In the genomic region with DNA sequence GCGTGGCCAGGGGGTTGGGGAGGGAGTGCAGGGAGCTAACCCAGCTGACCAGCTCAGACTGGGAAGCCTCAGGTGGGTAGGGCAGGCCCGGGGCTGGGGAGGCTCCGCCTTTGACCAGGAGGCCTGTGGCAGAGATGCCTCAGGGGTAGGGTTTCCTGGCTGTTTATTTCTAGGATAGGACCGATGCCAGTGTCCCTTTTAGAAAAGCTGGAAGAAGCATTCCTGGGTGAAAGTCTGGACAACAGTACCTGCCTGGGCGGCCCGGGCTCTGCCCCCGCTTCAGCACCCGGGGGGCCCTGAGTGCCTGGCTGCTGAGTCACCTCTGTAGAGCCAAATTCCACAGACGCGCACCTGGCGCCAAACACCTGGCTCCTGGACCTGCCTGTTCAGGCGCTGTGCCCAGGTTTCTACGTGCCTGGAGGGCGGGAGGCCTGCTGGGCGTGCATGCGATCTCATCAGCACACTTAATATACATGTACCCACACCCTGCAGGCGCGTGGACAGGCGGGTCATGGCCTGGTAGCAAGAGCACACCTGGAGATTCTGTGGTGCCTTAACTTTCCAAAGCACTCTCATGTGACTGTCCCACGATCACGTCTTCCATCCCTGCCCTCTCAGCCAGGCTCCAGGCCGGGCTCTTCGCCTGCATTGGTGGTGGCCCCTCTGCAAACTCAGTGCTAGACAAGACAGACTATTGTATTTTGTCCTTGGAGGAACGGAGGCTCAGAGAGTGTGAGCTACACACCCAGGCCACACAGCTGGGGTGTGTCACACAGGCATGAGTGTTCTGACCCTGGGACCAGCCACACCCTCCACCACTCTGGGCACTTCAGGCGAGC, we compare ENCODE assay signal across 12 cellular contexts.
DNase-seq lines count a peak whose midpoint lies in the region; ATAC-seq, FAIRE-seq and TF ChIP-seq lines count a peak whose summit lies in the region.
"Had no signal": no experiment of that assay in that cellular context is flagged by ENCODE, and none has a peak within 500 bp of the region (broad histone marks: within the 10 kb centered on the region; RNA-seq: fewer than 3 reads in every experiment).

No MANE protein-coding gene starts in this region.

- no peaks in the 10 kb centered on the region for H4K20me1 ChIP-seq in mammary epithelial cell (ENCODE audit: insufficient read depth, low read length)

- in situ Hi-C loops in mammary epithelial cell (cut with MboI; ENCODE audit: low sequenced_read_pairs in 2 of 2): no loop called here

- no peaks in the 10 kb centered on the region for H3K79me2 ChIP-seq in mammary epithelial cell (ENCODE audit: insufficient read depth, low read length)

- H3K4me3 ChIP-seq in mammary epithelial cell (replicated peaks in 1 of 3; ENCODE audit: insufficient read depth in 1 of 3, low read depth in 2 of 3, low read length in 3 of 3): no peak overlapping the region

- dilution Hi-C loops in mammary epithelial cell (cut with HindIII; ENCODE audit: low sequenced_read_pairs): no loop called here

- no TSS peak for BruUV-seq in mammary epithelial cell (replicated peaks; lab: Mats Ljungman, UMichigan)

- WGBS in mammary epithelial cell (ENCODE audit: low coverage, missing lambda C conversion rate): 6% methylated on average over 20 of the region's 25 CpGs

- no peak for TF ChIP-seq CTCF in mammary epithelial cell (conservative IDR thresholded peaks at IDR 0.05 in 1 of 2, IDR thresholded peaks at IDR 0.05 in 1 of 2; ENCODE audit: extremely low read depth in 1 of 2, insufficient read depth in 1 of 2, low read depth in 1 of 2, low read length in 2 of 2)

- no peaks in the 10 kb centered on the region for H3K27me3 ChIP-seq in mammary epithelial cell (ENCODE audit: insufficient read depth, low read length)

- peak overlapping the region; percentile 74 for H3K27ac ChIP-seq in mammary epithelial cell (ENCODE audit: insufficient read depth, low read depth, low read length)

- CTCF ChIA-PET in mammary epithelial cell (lab: Charles Lee; ENCODE audit: low non-redundant PET): interaction anchor here (0.7 kb wide), 1 partner anchor 195 kb away, joined by 5 read pairs; no protein-coding TSS in a partner anchor

- H3K4me1 ChIP-seq in mammary epithelial cell (ENCODE audit: insufficient read depth, low read length): peaks cover 25% of the 10 kb centered on the region

- no peaks in the 10 kb centered on the region for H3K36me3 ChIP-seq in mammary epithelial cell (ENCODE audit: insufficient read depth, low read length)

- peak overlapping the region; percentile 37 for H3K4me2 ChIP-seq in mammary epithelial cell (ENCODE audit: insufficient read depth, low read depth, low read length)

- no peak for FAIRE-seq in GM12891 (lab: Jason Lieb, UNC)
- FAIRE-seq: astrocyte had no signal

- intact Hi-C loops in mammary epithelial cell (cut with micrococcal nuclease): loop anchor here (1.0 to 2.0 kb wide), 4 partner anchors 48 to 266 kb away; no protein-coding TSS in a partner anchor
- intact Hi-C loops in posterior vena cava (cut with DNase I): no loop called here

- DNase-seq in DMS53 (lab: John Stamatoyannopoulos, UW): peak; percentile 94
- DNase-seq in NCI-H2029 treated with DMSO at 0.1 percent for 48 hours (lab: John Stamatoyannopoulos, UW): peak; percentile 88
- peak; percentile 96 for DNase-seq in mammary epithelial cell
- peak; percentile 78 for DNase-seq in posterior vena cava (ENCODE audit: low spot score)
- DNase-seq in retina: no peak
- no peak for DNase-seq in GM12891 (ENCODE audit: insufficient read length, low spot score)
- DNase-seq in NCI-H524 treated with DMSO at 0.1 percent for 48 hours (lab: John Stamatoyannopoulos, UW): no peak
- DNase-seq: activated CD4-positive, alpha-beta T cell treated with anti-CD3 and anti-CD28 coated beads, Interleukin-2, amount 10 ng/mL, durations not matched to agents 7 days and 5 days; C1 segment of cervical spinal cord; stimulated activated naive CD8-positive, alpha-beta T cell treated with anti-CD3 and anti-CD28 coated beads, Interleukin-15, amount 100 ng/mL, for 72 hours had no signal

- no peak overlapping the region for H3K9ac ChIP-seq in mammary epithelial cell (ENCODE audit: insufficient read depth, low read length)

- ATAC-seq in HG03196 (IDR thresholded peaks at IDR 0.05; ENCODE audit: unreplicated experiment): no peak
- ATAC-seq: stimulated activated naive CD8-positive, alpha-beta T cell treated with anti-CD3 and anti-CD28 coated beads, Interleukin-15, amount 100 ng/mL, for 72 hours had no signal

- TF ChIP-seq POLR2A in GM12891 (IDR thresholded peaks at IDR 0.05; ENCODE audit: low read depth, low read length): no peak

- H2AFZ ChIP-seq in mammary epithelial cell (ENCODE audit: low read depth, low read length): peak overlapping the region; percentile 54

- H3K9me3 ChIP-seq in mammary epithelial cell (replicated peaks; ENCODE audit: insufficient read depth, low read length): no peaks in the 10 kb centered on the region

TF ChIP-seq in GM12891, 5 proteins besides CTCF, POLR2A, EP300 and RAD21:
- TF ChIP-seq PAX5 (IDR thresholded peaks at IDR 0.05; ENCODE audit: insufficient read depth, low read length, severe bottlenecking) (no peak), POU2F2 (IDR thresholded peaks at IDR 0.05; ENCODE audit: low read depth, low read length) (no peak), POLR2AphosphoS5 (IDR thresholded peaks at IDR 0.05; ENCODE audit: low read depth, low read length) (no peak), TAF1 (IDR thresholded peaks at IDR 0.05; ENCODE audit: low read depth, low read length) (no peak), SPI1 (IDR thresholded peaks at IDR 0.05; ENCODE audit: low read depth, low read length) (no peak)
TF ChIP-seq in GM12891: peak in this region for 0.

Comparison
In these comparisons a context has a peak if more than half of its experiments do, and no peak if none do; other contexts are left out.
1. DNase-seq: peak in DMS53 (single experiment), NCI-H2029 treated with DMSO at 0.1 percent for 48 hours (single experiment), mammary epithelial cell (single experiment) and posterior vena cava (single experiment); none in retina (single experiment), GM12891 (single experiment) and NCI-H524 treated with DMSO at 0.1 percent for 48 hours (single experiment).